30 cellular contexts compared by ENCODE assay signal in genomic region chr2:181828122-181828705, GRCh38.
"Had no signal": no experiment of that assay in that cellular context is flagged by ENCODE, and none has a peak within 500 bp of the region (broad histone marks: within the 10 kb centered on the region; RNA-seq: fewer than 3 reads in every experiment).

No MANE protein-coding gene starts in this region.

- H3K36me3 ChIP-seq: adrenal gland, SJCRH30 had no signal

- H3K4me3 ChIP-seq: adrenal gland, PC-9, SJCRH30, SK-N-MC had no signal

- DNase-seq: activated CD4-positive, alpha-beta memory T cell treated with anti-CD3 and anti-CD28 coated beads for 36 hours; activated CD4-positive, alpha-beta T cell treated with anti-CD3 and anti-CD28 coated beads for 4 hours; activated CD4-positive, alpha-beta T cell treated with anti-CD3 and anti-CD28 coated beads, Interleukin-2, amount 50 U/mL, for 1 hour; activated CD4-positive, CD25-positive, alpha-beta regulatory T cell treated with anti-CD3 and anti-CD28 coated beads, Interleukin-2, amount 50 U/mL, for 72 hours; activated CD8-positive, alpha-beta memory T cell treated with anti-CD3 and anti-CD28 coated beads, Interleukin-2, amount 50 U/mL, for 4 hours; activated gamma-delta T cell treated with Interleukin-2 at 50 U/mL for 16 hours; activated naive CD4-positive, alpha-beta T cell treated with anti-CD3 and anti-CD28 coated beads for 36 hours; activated T-cell treated with anti-CD3 and anti-CD28 coated beads for 4 hours; activated T-cell treated with anti-CD3 and anti-CD28 coated beads, Interleukin-2, amount 50 U/mL, for 4 hours; adrenal gland; anterior cingulate cortex; caudate nucleus; cerebellar nuclear complex; Karpas-422; NCI-H1105; NCI-H1417 treated with DMSO at 0.1 percent for 48 hours; NCI-H1930; NCI-H2081 treated with DMSO at 0.1 percent for 48 hours; NCI-H345; NCI-H526; NCI-H748 treated with DMSO at 0.1 percent for 48 hours; PC-9; Right ventricle myocardium superior; SJCRH30; T1000 had no signal

- H3K4me1 ChIP-seq: adrenal gland, SJCRH30 had no signal

- FAIRE-seq: bronchial epithelial cell, TTC549 had no signal

- H3K27me3 ChIP-seq: adrenal gland, SJCRH30 had no signal

- H3K27ac ChIP-seq: adrenal gland, PC-9, SJCRH30, SK-N-MC had no signal

- ATAC-seq: activated naive CD4-positive, alpha-beta T cell treated with anti-CD3 and anti-CD28 coated beads, Interleukin-2, amount 50 U/mL, for 72 hours; activated T-cell treated with anti-CD3 and anti-CD28 coated beads, Interleukin-2, amount 50 U/mL, for 4 hours; WTC11 had no signal

- H3K9me3 ChIP-seq: adrenal gland, SJCRH30 had no signal

- H2AFZ ChIP-seq: PC-9 had no signal

- H3K4me2 ChIP-seq: PC-9 had no signal
